In the genomic region with DNA sequence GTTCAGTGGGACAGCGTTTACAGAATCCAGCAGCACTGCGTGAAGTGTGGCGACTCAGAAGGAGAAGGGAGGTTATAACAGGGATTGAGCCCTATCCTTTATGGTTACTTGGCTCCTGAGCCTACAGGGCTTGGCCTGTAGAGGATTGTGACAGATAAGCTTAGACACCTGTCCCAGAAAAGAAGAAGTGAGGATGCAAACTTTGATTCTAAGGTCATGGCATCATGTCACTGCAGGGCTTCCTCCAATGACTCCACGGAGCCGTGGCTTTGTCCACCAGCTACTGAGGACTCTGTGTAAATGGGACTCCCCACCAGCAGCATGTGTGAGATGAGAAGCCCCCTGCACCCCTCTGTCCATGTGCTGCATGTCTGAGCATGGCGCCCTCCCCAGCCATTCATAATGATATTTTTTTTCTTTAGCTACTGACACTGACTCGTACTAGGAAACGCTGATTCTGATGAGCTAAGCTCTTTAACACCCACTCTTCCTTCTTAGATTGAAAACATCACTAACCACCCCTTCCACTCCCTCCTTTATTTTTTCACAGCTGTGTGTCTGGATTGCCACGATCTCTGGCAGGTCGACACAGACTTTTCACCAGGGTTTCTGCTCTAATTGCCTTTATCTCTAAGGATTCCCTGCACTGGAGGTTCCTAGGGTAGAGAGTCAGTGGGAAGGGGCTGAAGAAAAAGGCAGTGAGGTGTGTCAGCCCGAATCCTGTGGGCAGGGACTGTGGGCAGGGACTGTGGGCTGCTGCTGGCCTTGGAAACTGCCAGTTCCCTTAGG, we compare ENCODE assay signal across 1 cellular context.
TF ChIP-seq lines count a peak whose summit lies in the region.

No MANE protein-coding gene starts in this region.

TF ChIP-seq in HEK293T, 16 proteins besides CTCF, POLR2A, EP300 and RAD21 (continued from another document):
- TF ChIP-seq, protein P1, sequence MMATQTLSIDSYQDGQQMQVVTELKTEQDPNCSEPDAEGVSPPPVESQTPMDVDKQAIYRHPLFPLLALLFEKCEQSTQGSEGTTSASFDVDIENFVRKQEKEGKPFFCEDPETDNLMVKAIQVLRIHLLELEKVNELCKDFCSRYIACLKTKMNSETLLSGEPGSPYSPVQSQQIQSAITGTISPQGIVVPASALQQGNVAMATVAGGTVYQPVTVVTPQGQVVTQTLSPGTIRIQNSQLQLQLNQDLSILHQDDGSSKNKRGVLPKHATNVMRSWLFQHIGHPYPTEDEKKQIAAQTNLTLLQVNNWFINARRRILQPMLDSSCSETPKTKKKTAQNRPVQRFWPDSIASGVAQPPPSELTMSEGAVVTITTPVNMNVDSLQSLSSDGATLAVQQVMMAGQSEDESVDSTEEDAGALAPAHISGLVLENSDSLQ (IDR thresholded peaks at IDR 0.05), result no peak
- TF ChIP-seq HDGF (IDR thresholded peaks at IDR 0.05; ENCODE audit: borderline replicate concordance) (no peak), FOXK2 (IDR thresholded peaks at IDR 0.05) (no peak), NFRKB (IDR thresholded peaks at IDR 0.05) (no peak), FOXA1 (IDR thresholded peaks at IDR 0.05) (no peak), SP1 (IDR thresholded peaks at IDR 0.05) (no peak), FOXM1 (IDR thresholded peaks at IDR 0.05; ENCODE audit: borderline replicate concordance) (no peak), ELF4 (IDR thresholded peaks at IDR 0.05) (no peak), ARNT (IDR thresholded peaks at IDR 0.05) (no peak), TARDBP (IDR thresholded peaks at IDR 0.05) (no peak), SUZ12 (IDR thresholded peaks at IDR 0.05) (no peak), ZNF384 (IDR thresholded peaks at IDR 0.05) (no peak), LEF1 (IDR thresholded peaks at IDR 0.05; ENCODE audit: borderline replicate concordance) (no peak)
